ENCODE assay signal across 30 cellular contexts in genomic region chr17:50244771-50245170, GRCh38. TPM values are rescaled to one million over a fixed set of nuclear protein-coding genes. Genes with fewer than 3 reads are reported as not detected.
"Had no signal": no experiment of that assay in that cellular context is flagged by ENCODE, and none has a peak within 500 bp of the region (broad histone marks: within the 10 kb centered on the region; RNA-seq: fewer than 3 reads in every experiment).

No MANE protein-coding gene starts in this region.

- H3K4me3 ChIP-seq: neural progenitor cell, ovary, psoas muscle, right lobe of liver, sigmoid colon, suprapubic skin, testis, tibial artery, transverse colon, upper lobe of left lung, vagina had no signal

- H3K9me3 ChIP-seq: ovary, psoas muscle, right lobe of liver, sigmoid colon, suprapubic skin, testis, tibial artery, vagina had no signal

- DNase-seq: natural killer cell; occipital lobe; ovary; posterior cingulate gyrus; psoas muscle; right cardiac atrium; right lobe of liver; sigmoid colon; small intestine; stimulated activated CD4-positive, alpha-beta T cell treated with anti-CD3 and anti-CD28 coated beads, Interleukin-1b, Interleukin-23, amount 100 ng/mL, for 48 hours; stimulated activated CD4-positive, alpha-beta T cell treated with anti-CD3 and anti-CD28 coated beads, Interleukin-4, amount 100 ng/mL, for 1 hour; stimulated activated CD4-positive, alpha-beta T cell treated with anti-CD3 and anti-CD28 coated beads, Interleukin-4, amount 100 ng/mL, for 4 hours; stimulated activated CD8-positive, alpha-beta memory T cell treated with anti-CD3 and anti-CD28 coated beads, Interleukin-4, amount 100 ng/mL, for 48 hours; stimulated activated naive CD4-positive, alpha-beta T cell; stimulated activated naive CD8-positive, alpha-beta T cell treated with anti-CD3 and anti-CD28 coated beads, Interleukin-15, amount 100 ng/mL, for 72 hours; stimulated activated naive CD8-positive, alpha-beta T cell treated with anti-CD3 and anti-CD28 coated beads, Interleukin-15, Interleukin-2, amounts not matched to agents 100 U/mL and 50 U/mL, for 24 hours; substantia nigra; testis; tibial artery; transverse colon; upper lobe of left lung had no signal

- H3K79me2 ChIP-seq: parathyroid adenoma had no signal

- H3K4me1 ChIP-seq: neural progenitor cell, parathyroid adenoma, psoas muscle, right lobe of liver, suprapubic skin, testis, transverse colon, upper lobe of left lung had no signal

- H3K27ac Mint-ChIP-seq: natural killer cell; nephron; neural progenitor cell; progenitor cell of endocrine pancreas; stimulated activated memory B cell treated with anti-CD40 and anti-IgM and Interleukin-4, amounts not matched to agents 10 μg/mL and 1 μg/mL and 100 μg/mL, for 72 hours; stimulated activated naive CD8-positive, alpha-beta T cell treated with anti-CD3 and anti-CD28 coated beads, Interleukin-15, amount 100 ng/mL, for 72 hours had no signal

- ATAC-seq: natural killer cell; psoas muscle; right cardiac atrium; right lobe of liver; stimulated activated memory B cell treated with anti-CD40 and anti-IgM and Interleukin-4, amounts not matched to agents 10 μg/mL and 1 μg/mL and 100 μg/mL, for 72 hours; stimulated activated naive CD8-positive, alpha-beta T cell treated with anti-CD3 and anti-CD28 coated beads, Interleukin-15, amount 100 ng/mL, for 72 hours; stimulated activated naive CD8-positive, alpha-beta T cell treated with anti-CD3 and anti-CD28 coated beads, Interleukin-15, Interleukin-2, amounts not matched to agents 100 U/mL and 50 U/mL, for 24 hours had no signal

- H3K9ac ChIP-seq: neural progenitor cell, parathyroid adenoma had no signal

- H3K4me2 ChIP-seq: neural progenitor cell had no signal

- H3K27me3 Mint-ChIP-seq: progenitor cell of endocrine pancreas had no signal

- H3K4me3 Mint-ChIP-seq: natural killer cell; nephron; neural progenitor cell; stimulated activated memory B cell treated with anti-CD40 and anti-IgM and Interleukin-4, amounts not matched to agents 10 μg/mL and 1 μg/mL and 100 μg/mL, for 72 hours; stimulated activated naive CD8-positive, alpha-beta T cell treated with anti-CD3 and anti-CD28 coated beads, Interleukin-15, amount 100 ng/mL, for 72 hours had no signal

- H3K27me3 ChIP-seq: neural progenitor cell, ovary, right lobe of liver, sigmoid colon, suprapubic skin, testis, tibial artery, upper lobe of left lung, vagina had no signal

- H3K36me3 Mint-ChIP-seq: neural progenitor cell had no signal

- H2AFZ ChIP-seq: neural progenitor cell, parathyroid adenoma had no signal

- H3K4me1 Mint-ChIP-seq: natural killer cell; stimulated activated memory B cell treated with anti-CD40 and anti-IgM and Interleukin-4, amounts not matched to agents 10 μg/mL and 1 μg/mL and 100 μg/mL, for 72 hours; stimulated activated naive CD8-positive, alpha-beta T cell treated with anti-CD3 and anti-CD28 coated beads, Interleukin-15, amount 100 ng/mL, for 72 hours had no signal

- H3K36me3 ChIP-seq: neural progenitor cell, ovary, right lobe of liver, sigmoid colon, suprapubic skin, tibial artery, transverse colon, upper lobe of left lung, vagina had no signal

- H3K27ac ChIP-seq: neural progenitor cell, ovary, parathyroid adenoma, psoas muscle, right lobe of liver, sigmoid colon, suprapubic skin, testis, tibial artery, transverse colon, upper lobe of left lung, vagina had no signal

RNA-seq across cellular contexts. Expression of gene TMEM92, which starts 29.5 kb away (rescaled TPM):
- total RNA-seq: natural killer cell, occipital lobe, psoas muscle, right cardiac atrium, sigmoid colon, skeletal muscle tissue had no signal
- polyA plus RNA-seq: neural cell, right cardiac atrium had no signal
